ENCODE assay signal across 29 cellular contexts in genomic region chr10:8568401-8568800, GRCh38.
DNase-seq lines count a peak whose midpoint lies in the region; ATAC-seq, FAIRE-seq and TF ChIP-seq lines count a peak whose summit lies in the region.
"Had no signal": no experiment of that assay in that cellular context is flagged by ENCODE, and none has a peak within 500 bp of the region (broad histone marks: within the 10 kb centered on the region; RNA-seq: fewer than 3 reads in every experiment).

No MANE protein-coding gene starts in this region.

- TF ChIP-seq CTCF in A549 (IDR thresholded peaks at IDR 0.05) = no peak

- peaks cover 14% of the 10 kb centered on the region for H3K27me3 Mint-ChIP-seq in activated naive CD8-positive, alpha-beta T cell treated with anti-CD3 and anti-CD28 coated beads, Interleukin-2, amount 50 U/mL, for 24 hours

- H3K4me3 ChIP-seq in A549 = no peak overlapping the region
- H3K4me3 ChIP-seq: coronary artery, HAP-1, mucosa of descending colon, PC-9, vagina had no signal

- no peak overlapping the region for H3K4me3 Mint-ChIP-seq in activated naive CD8-positive, alpha-beta T cell treated with anti-CD3 and anti-CD28 coated beads, Interleukin-2, amount 50 U/mL, for 24 hours
- H3K4me3 Mint-ChIP-seq: activated CD4-positive, alpha-beta T cell treated with anti-CD3 and anti-CD28 coated beads, Interleukin-2, amount 10 ng/mL, durations not matched to agents 7 days and 5 days; activated CD8-positive, alpha-beta memory T cell treated with anti-CD3 and anti-CD28 coated beads, Interleukin-2, amount 10 ng/mL, durations not matched to agents 7 days and 5 days; CD14-positive monocyte; natural killer cell treated with Interleukin-12 subunit alpha and Interleukin-12 subunit beta and Interleukin-15 and Interleukin-18, amount 100 ng/mL, for 72 hours had no signal

- CTCF ChIA-PET in A549 (lab: Yijun Ruan, JAX) = interaction anchor here (1.0 kb wide), 1 partner anchor 13 kb away, joined by 3 read pairs; no protein-coding TSS in a partner anchor

- peaks cover 4% of the 10 kb centered on the region for H3K9me3 Mint-ChIP-seq in activated naive CD8-positive, alpha-beta T cell treated with anti-CD3 and anti-CD28 coated beads, Interleukin-2, amount 50 U/mL, for 24 hours
- H3K9me3 Mint-ChIP-seq: natural killer cell treated with Interleukin-12 subunit alpha and Interleukin-12 subunit beta and Interleukin-15 and Interleukin-18, amount 100 ng/mL, for 72 hours had no signal

- H3K36me3 Mint-ChIP-seq in activated naive CD8-positive, alpha-beta T cell treated with anti-CD3 and anti-CD28 coated beads, Interleukin-2, amount 50 U/mL, for 24 hours (ENCODE audit: low read depth) = no peaks in the 10 kb centered on the region
- H3K36me3 Mint-ChIP-seq: activated CD8-positive, alpha-beta memory T cell treated with anti-CD3 and anti-CD28 coated beads, Interleukin-2, amount 10 ng/mL, durations not matched to agents 7 days and 5 days; CD14-positive monocyte; natural killer cell treated with Interleukin-12 subunit alpha and Interleukin-12 subunit beta and Interleukin-15 and Interleukin-18, amount 100 ng/mL, for 72 hours had no signal

- peak; percentile 36 for DNase-seq in activated CD4-positive, alpha-beta T cell treated with anti-CD3 and anti-CD28 coated beads for 48 hours
- no peak for DNase-seq in activated CD4-positive, alpha-beta T cell treated with anti-CD3 and anti-CD28 coated beads, Interleukin-2, amount 50 U/mL, for 1 hour
- DNase-seq in A549 (ENCODE audit: low read depth in 1 of 2, low spot score in 1 of 2) = no peak
- DNase-seq in activated naive CD8-positive, alpha-beta T cell treated with anti-CD3 and anti-CD28 coated beads, Interleukin-2, amount 50 U/mL, for 24 hours = no peak
- DNase-seq in left kidney (ENCODE audit: low read depth, low spot score) = peak; percentile 41
- DNase-seq in SK-N-DZ (ENCODE audit: low spot score) = no peak
- DNase-seq: activated CD4-positive, alpha-beta T cell treated with anti-CD3 and anti-CD28 coated beads, Interleukin-2, amount 10 ng/mL, durations not matched to agents 7 days and 5 days; activated CD8-positive, alpha-beta memory T cell treated with anti-CD3 and anti-CD28 coated beads, Interleukin-2, amount 10 ng/mL, durations not matched to agents 7 days and 5 days; Caco-2; caudate nucleus; DMS79; effector CD8-positive, alpha-beta T cell; erythroblast; mucosa of descending colon; NCI-H1417 treated with DMSO at 0.1 percent for 48 hours; NCI-H226; NCI-H69; PC-9; stimulated activated naive CD4-positive, alpha-beta T cell; T-helper 2 cell had no signal

- no peak for TF ChIP-seq EP300 in A549 (IDR thresholded peaks at IDR 0.05)

- no peak for TF ChIP-seq POLR2A in A549 (IDR thresholded peaks at IDR 0.05; ENCODE audit: low read length)

- ATAC-seq in A549 (no peak), HG02759 (IDR thresholded peaks at IDR 0.05; ENCODE audit: unreplicated experiment) (no peak), HG03342 (IDR thresholded peaks at IDR 0.05; ENCODE audit: unreplicated experiment) (no peak)
- peak; percentile 69 for ATAC-seq in activated naive CD8-positive, alpha-beta T cell treated with anti-CD3 and anti-CD28 coated beads, Interleukin-2, amount 50 U/mL, for 24 hours
- ATAC-seq: activated CD8-positive, alpha-beta memory T cell treated with anti-CD3 and anti-CD28 coated beads, Interleukin-2, amount 10 ng/mL, durations not matched to agents 7 days and 5 days; mucosa of descending colon; natural killer cell treated with Interleukin-12 subunit alpha and Interleukin-12 subunit beta and Interleukin-15 and Interleukin-18, amount 100 ng/mL, for 72 hours; Right ventricle myocardium inferior had no signal

- H3K27ac ChIP-seq in A549 = no peak overlapping the region
- H3K27ac ChIP-seq: coronary artery, PC-9, vagina had no signal

- WGBS in A549 (ENCODE audit: missing lambda C conversion rate) = 29% methylated on average over 4 of the region's 4 CpGs

- H3K9me3 ChIP-seq in A549 = no peaks in the 10 kb centered on the region
- H3K9me3 ChIP-seq: Caco-2, HAP-1, mucosa of descending colon, vagina had no signal

- H3K4me1 ChIP-seq in A549 = peaks cover 5% of the 10 kb centered on the region; the same call in 1 of the 3 replicates
- H3K4me1 ChIP-seq: Caco-2, HAP-1, vagina had no signal

- POLR2A ChIA-PET in A549 (lab: Yijun Ruan, JAX) = no interaction called here

- H3K4me2 ChIP-seq in A549 = peak overlapping the region; percentile 24; the same call in 2 of the 3 replicates
- H3K4me2 ChIP-seq: PC-9 had no signal

- no peak for TF ChIP-seq RAD21 in A549 (conservative IDR thresholded peaks at IDR 0.05 in 1 of 2, IDR thresholded peaks at IDR 0.05 in 1 of 2)

- H3K27ac Mint-ChIP-seq in activated naive CD8-positive, alpha-beta T cell treated with anti-CD3 and anti-CD28 coated beads, Interleukin-2, amount 50 U/mL, for 24 hours = peak overlapping the region; percentile 11
- H3K27ac Mint-ChIP-seq: activated CD4-positive, alpha-beta T cell treated with anti-CD3 and anti-CD28 coated beads, Interleukin-2, amount 10 ng/mL, durations not matched to agents 7 days and 5 days; activated CD8-positive, alpha-beta memory T cell treated with anti-CD3 and anti-CD28 coated beads, Interleukin-2, amount 10 ng/mL, durations not matched to agents 7 days and 5 days; CD14-positive monocyte; natural killer cell treated with Interleukin-12 subunit alpha and Interleukin-12 subunit beta and Interleukin-15 and Interleukin-18, amount 100 ng/mL, for 72 hours had no signal

- FAIRE-seq in A549 (lab: Jason Lieb, UNC) = no peak
- FAIRE-seq: G401.6 had no signal

- peaks cover 11% of the 10 kb centered on the region for H3K4me1 Mint-ChIP-seq in activated naive CD8-positive, alpha-beta T cell treated with anti-CD3 and anti-CD28 coated beads, Interleukin-2, amount 50 U/mL, for 24 hours
- H3K4me1 Mint-ChIP-seq: activated CD4-positive, alpha-beta T cell treated with anti-CD3 and anti-CD28 coated beads, Interleukin-2, amount 10 ng/mL, durations not matched to agents 7 days and 5 days; activated CD8-positive, alpha-beta memory T cell treated with anti-CD3 and anti-CD28 coated beads, Interleukin-2, amount 10 ng/mL, durations not matched to agents 7 days and 5 days; CD14-positive monocyte had no signal

TF ChIP-seq in A549, 52 proteins besides CTCF, POLR2A, EP300 and RAD21:
- no peak for TF ChIP-seq RARB (CRISPR knock-in tag; IDR thresholded peaks at IDR 0.05)
- TF ChIP-seq FOSL2 (IDR thresholded peaks at IDR 0.05) = no peak
- TF ChIP-seq FOSL2 (CRISPR knock-in tag; IDR thresholded peaks at IDR 0.05) = no peak
- TF ChIP-seq HDAC2 (IDR thresholded peaks at IDR 0.05) = no peak
- no peak for TF ChIP-seq MYC (IDR thresholded peaks at IDR 0.05; ENCODE audit: borderline replicate concordance, low read length)
- no peak for TF ChIP-seq RFX5 (IDR thresholded peaks at IDR 0.05)
- TF ChIP-seq CEBPB (IDR thresholded peaks at IDR 0.05) = no peak
- TF ChIP-seq CBX2 (IDR thresholded peaks at IDR 0.05; ENCODE audit: borderline replicate concordance, low read depth) = no peak
- no peak for TF ChIP-seq FOSB (CRISPR knock-in tag; IDR thresholded peaks at IDR 0.05)
- no peak for TF ChIP-seq FOXS1 (CRISPR knock-in tag; IDR thresholded peaks at IDR 0.05)
- no peak for TF ChIP-seq ESRRA (IDR thresholded peaks at IDR 0.05; ENCODE audit: borderline replicate concordance, low read length)
- no peak for TF ChIP-seq JUN (IDR thresholded peaks at IDR 0.05)
- no peak for TF ChIP-seq HOXB5 (CRISPR knock-in tag; IDR thresholded peaks at IDR 0.05)
- TF ChIP-seq NFE2L2 (conservative IDR thresholded peaks at IDR 0.05; ENCODE audit: low read length) = no peak

Comparison
In these comparisons a context has a peak if more than half of its experiments do, and no peak if none do; other contexts are left out.
1. DNase-seq: peak in activated CD4-positive, alpha-beta T cell treated with anti-CD3 and anti-CD28 coated beads for 48 hours (single experiment) and left kidney (single experiment); none in activated CD4-positive, alpha-beta T cell treated with anti-CD3 and anti-CD28 coated beads, Interleukin-2, amount 50 U/mL, for 1 hour (single experiment), A549 (0 of 2), activated naive CD8-positive, alpha-beta T cell treated with anti-CD3 and anti-CD28 coated beads, Interleukin-2, amount 50 U/mL, for 24 hours (single experiment) and SK-N-DZ (single experiment).